In genomic region chr15:47988564-47988963, GRCh38 we compare ENCODE assay signal across 17 cellular contexts.
DNase-seq lines count a peak whose midpoint lies in the region; TF ChIP-seq lines count a peak whose summit lies in the region.
"Had no signal": no experiment of that assay in that cellular context is flagged by ENCODE, and none has a peak within 500 bp of the region (broad histone marks: within the 10 kb centered on the region; RNA-seq: fewer than 3 reads in every experiment).

No MANE protein-coding gene starts in this region.

- no peak overlapping the region for H2BK120ac ChIP-seq in mesenchymal stem cell (ENCODE audit: low read depth, low read length)

- no peak overlapping the region for H4K8ac ChIP-seq in mesenchymal stem cell (ENCODE audit: low read length)

- no peak overlapping the region for H4K91ac ChIP-seq in mesenchymal stem cell (ENCODE audit: low read length)

- no peak overlapping the region for H3K27ac Mint-ChIP-seq in immature natural killer cell
- H3K27ac Mint-ChIP-seq: activated CD4-positive, alpha-beta memory T cell treated with anti-CD3 and anti-CD28 coated beads, Interleukin-2, amount 10 ng/mL, durations not matched to agents 7 days and 5 days; T-helper 2 cell treated with Interferon-gamma antibody and Interleukin-4, amounts not matched to agents 5 μg/mL and 100 μg/mL, for 36 hours; type B pancreatic cell had no signal

- no peaks in the 10 kb centered on the region for H3K9me3 ChIP-seq in mesenchymal stem cell (ENCODE audit: control insufficient read depth, low read length)
- H3K9me3 ChIP-seq: BLaER1 treated with 17β-estradiol and CSF1 and Interleukin-3, amounts not matched to agents 10 nM and 100 nM; ovary had no signal

- no peak overlapping the region for H3K18ac ChIP-seq in mesenchymal stem cell (ENCODE audit: low read depth in 1 of 2, low read length in 2 of 2)

- H3K27ac ChIP-seq in mesenchymal stem cell (ENCODE audit: low read length, poor library complexity, severe bottlenecking) = no peak overlapping the region
- H3K27ac ChIP-seq: BLaER1 treated with 17β-estradiol and CSF1 and Interleukin-3, amounts not matched to agents 10 nM and 100 nM; brain microvascular endothelial cell; ovary had no signal

- H2AK5ac ChIP-seq in mesenchymal stem cell (ENCODE audit: low read length, severe bottlenecking) = no peak overlapping the region

- H3K27me3 Mint-ChIP-seq in immature natural killer cell (ENCODE audit: low read depth in 3 of 3) = peaks cover 0 to 3% (median 0%) of the 10 kb centered on the region in 3 donors
- H3K27me3 Mint-ChIP-seq: type B pancreatic cell had no signal

- 82% methylated on average over 1 of the region's 1 CpG for WGBS in mesenchymal stem cell

- H3K9me3 Mint-ChIP-seq in immature natural killer cell = no peaks in the 10 kb centered on the region
- H3K9me3 Mint-ChIP-seq: activated CD4-positive, alpha-beta memory T cell treated with anti-CD3 and anti-CD28 coated beads, Interleukin-2, amount 10 ng/mL, durations not matched to agents 7 days and 5 days; T-helper 2 cell treated with Interferon-gamma antibody and Interleukin-4, amounts not matched to agents 5 μg/mL and 100 μg/mL, for 36 hours; type B pancreatic cell had no signal

- no peaks in the 10 kb centered on the region for H3K79me1 ChIP-seq in mesenchymal stem cell (replicated peaks; ENCODE audit: low read length, poor library complexity, severe bottlenecking)

- no peak overlapping the region for H2BK15ac ChIP-seq in mesenchymal stem cell (ENCODE audit: low read depth, poor library complexity, severe bottlenecking)

- TF ChIP-seq CTCF in GM06990 (IDR thresholded peaks at IDR 0.05; ENCODE audit: insufficient read depth, low read length, poor library complexity, severe bottlenecking) (peak; percentile 28), GM12865 (IDR thresholded peaks at IDR 0.05; ENCODE audit: insufficient read depth, low read depth, low read length, missing control alignments) (peak; percentile 3), epithelial cell of esophagus (IDR thresholded peaks at IDR 0.05; ENCODE audit: insufficient read depth, low read depth, low read length, missing control alignments) (peak; percentile 31)

- H3K4me1 Mint-ChIP-seq in immature natural killer cell = peaks cover 4 to 10% of the 10 kb centered on the region in 2 donors
- H3K4me1 Mint-ChIP-seq: activated CD4-positive, alpha-beta memory T cell treated with anti-CD3 and anti-CD28 coated beads, Interleukin-2, amount 10 ng/mL, durations not matched to agents 7 days and 5 days had no signal

- no peak overlapping the region for H3K4me3 Mint-ChIP-seq in immature natural killer cell
- H3K4me3 Mint-ChIP-seq: activated CD4-positive, alpha-beta memory T cell treated with anti-CD3 and anti-CD28 coated beads, Interleukin-2, amount 10 ng/mL, durations not matched to agents 7 days and 5 days; T-helper 2 cell treated with Interferon-gamma antibody and Interleukin-4, amounts not matched to agents 5 μg/mL and 100 μg/mL, for 36 hours; type B pancreatic cell had no signal

- H3K9ac ChIP-seq in mesenchymal stem cell (ENCODE audit: low read length) = no peak overlapping the region
- H3K9ac ChIP-seq: BLaER1 treated with 17β-estradiol and CSF1 and Interleukin-3, amounts not matched to agents 10 nM and 100 nM had no signal

- H3K36me3 Mint-ChIP-seq in immature natural killer cell = no peaks in the 10 kb centered on the region
- H3K36me3 Mint-ChIP-seq: type B pancreatic cell had no signal

- DNase-seq in GM06990 (ENCODE audit: extremely low read depth, insufficient read length) (no peak), GM12865 (ENCODE audit: low read depth) (no peak), NCI-H69 (lab: John Stamatoyannopoulos, UW) (peak; percentile 39), epithelial cell of esophagus (ENCODE audit: low read depth) (no peak), immature natural killer cell (no peak), mesenchymal stem cell (no peak), Ammon's horn (ENCODE audit: low spot score) (no peak)
- DNase-seq: activated CD8-positive, alpha-beta memory T cell treated with anti-CD3 and anti-CD28 coated beads, Interleukin-2, amount 50 U/mL, for 48 hours; activated naive CD4-positive, alpha-beta T cell treated with anti-CD3 and anti-CD28 coated beads, Interleukin-2, amount 50 U/mL, for 16 hours; GF-D8; stimulated activated CD4-positive, alpha-beta T cell treated with anti-CD3 and anti-CD28 coated beads, Interleukin-4, amount 100 ng/mL, for 4 hours had no signal

- no peak overlapping the region for H3K4me2 ChIP-seq in mesenchymal stem cell (ENCODE audit: low read length, poor library complexity, severe bottlenecking)
- H3K4me2 ChIP-seq: BLaER1 treated with 17β-estradiol and CSF1 and Interleukin-3, amounts not matched to agents 10 nM and 100 nM had no signal

- H3K14ac ChIP-seq in mesenchymal stem cell (ENCODE audit: low read length in 2 of 2) = no peak overlapping the region

- no peak overlapping the region for H3K23ac ChIP-seq in mesenchymal stem cell (ENCODE audit: low read length in 2 of 2)

- H3K4me3 ChIP-seq in GM06990 (replicated peaks; ENCODE audit: low read depth, low read length) (no peak overlapping the region), GM12865 (ENCODE audit: low read depth, low read length) (no peak overlapping the region), epithelial cell of esophagus (ENCODE audit: low read length) (no peak overlapping the region), mesenchymal stem cell (ENCODE audit: insufficient read depth in 1 of 2, low read depth in 1 of 2, low read length in 2 of 2) (no peak overlapping the region)
- H3K4me3 ChIP-seq: BLaER1 treated with 17β-estradiol and CSF1 and Interleukin-3, amounts not matched to agents 10 nM and 100 nM; ovary had no signal

- no peak overlapping the region for H2BK5ac ChIP-seq in mesenchymal stem cell (ENCODE audit: low read depth, low read length, poor library complexity, severe bottlenecking)

- H2BK12ac ChIP-seq in mesenchymal stem cell (ENCODE audit: low read length in 2 of 2) = no peak overlapping the region

- H3K36me3 ChIP-seq in GM06990 (ENCODE audit: control insufficient read depth, insufficient read depth, low read length) = no peaks in the 10 kb centered on the region
- no peaks in the 10 kb centered on the region for H3K36me3 ChIP-seq in mesenchymal stem cell (ENCODE audit: control insufficient read depth in 1 of 2, insufficient read depth in 2 of 2, low read depth in 1 of 2, low read length in 2 of 2)
- H3K36me3 ChIP-seq: BLaER1 treated with 17β-estradiol and CSF1 and Interleukin-3, amounts not matched to agents 10 nM and 100 nM; brain microvascular endothelial cell; ovary had no signal

- H3K27me3 ChIP-seq in GM06990 (replicated peaks; ENCODE audit: control insufficient read depth, insufficient read depth, low read length) (no peaks in the 10 kb centered on the region), mesenchymal stem cell (ENCODE audit: control insufficient read depth in 1 of 2, insufficient read depth in 1 of 2, low read length in 2 of 2) (no peaks in the 10 kb centered on the region)
- H3K27me3 ChIP-seq: BLaER1 treated with 17β-estradiol and CSF1 and Interleukin-3, amounts not matched to agents 10 nM and 100 nM; brain microvascular endothelial cell; ovary had no signal

- H3K4ac ChIP-seq in mesenchymal stem cell (ENCODE audit: low read depth in 1 of 2, low read length in 2 of 2) = no peak overlapping the region

- no peaks in the 10 kb centered on the region for H3K4me1 ChIP-seq in mesenchymal stem cell (ENCODE audit: control insufficient read depth, insufficient read depth, low read depth, low read length)

- H2AFZ ChIP-seq in mesenchymal stem cell (ENCODE audit: low read depth, low read length) = no peak overlapping the region
